Comparison of ENCODE assay signal across 1 cellular context in genomic region chr4:76954489-76954888, GRCh38.
TF ChIP-seq lines count a peak whose summit lies in the region.

No MANE protein-coding gene starts in this region.

TF ChIP-seq in IMR-90, 13 proteins besides CTCF, POLR2A, EP300 and RAD21 (continued from another document):
- TF ChIP-seq ELK1 (IDR thresholded peaks at IDR 0.05; ENCODE audit: borderline replicate concordance, low read depth, low read length) (no peak), USF2 (IDR thresholded peaks at IDR 0.05; ENCODE audit: low read depth, low read length) (no peak), RFX5 (IDR thresholded peaks at IDR 0.05; ENCODE audit: low read depth, low read length) (no peak), NFE2L2 (IDR thresholded peaks at IDR 0.05; ENCODE audit: low read depth, low read length) (no peak), MAZ (IDR thresholded peaks at IDR 0.05; ENCODE audit: borderline replicate concordance, low read depth, low read length) (no peak), MXI1 (IDR thresholded peaks at IDR 0.05; ENCODE audit: borderline replicate concordance, low read depth, low read length) (no peak), BHLHE40 (IDR thresholded peaks at IDR 0.05; ENCODE audit: low read depth, low read length) (no peak), SMC3 (IDR thresholded peaks at IDR 0.05; ENCODE audit: low read depth, low read length) (no peak), RCOR1 (IDR thresholded peaks at IDR 0.05; ENCODE audit: insufficient replicate concordance, low read length) (no peak)
